ENCODE assay signal across 20 cellular contexts in genomic region chr9:84254972-84255371, GRCh38.
DNase-seq lines count a peak whose midpoint lies in the region; ATAC-seq and TF ChIP-seq lines count a peak whose summit lies in the region.
"Had no signal": no experiment of that assay in that cellular context is flagged by ENCODE, and none has a peak within 500 bp of the region (broad histone marks: within the 10 kb centered on the region; RNA-seq: fewer than 3 reads in every experiment).

No MANE protein-coding gene starts in this region.

- no peak overlapping the region for H4K91ac ChIP-seq in mesenchymal stem cell (ENCODE audit: low read length)

- no peak overlapping the region for H2AK5ac ChIP-seq in mesenchymal stem cell (ENCODE audit: low read length, severe bottlenecking)

- no peak overlapping the region for H2BK12ac ChIP-seq in mesenchymal stem cell (ENCODE audit: low read length in 2 of 2)

- intact Hi-C loops in mammary epithelial cell (cut with micrococcal nuclease) = no loop called here
- intact Hi-C loops in thyroid gland (cut with DNase I) = no loop called here

- CTCF ChIA-PET in mammary epithelial cell (lab: Charles Lee; ENCODE audit: low non-redundant PET) = no interaction called here

- H3K79me2 ChIP-seq in mammary epithelial cell (ENCODE audit: insufficient read depth, low read length) = no peaks in the 10 kb centered on the region

- no peak overlapping the region for H3K14ac ChIP-seq in mesenchymal stem cell (ENCODE audit: low read length in 2 of 2)

- TF ChIP-seq POLR2A in thyroid gland (IDR thresholded peaks at IDR 0.05) = peak in 1 of 2 donors; percentile 55

- H3K36me3 ChIP-seq in mammary epithelial cell (ENCODE audit: insufficient read depth, low read length) (no peaks in the 10 kb centered on the region), thyroid gland (no peaks in the 10 kb centered on the region), mesenchymal stem cell (ENCODE audit: control insufficient read depth in 1 of 2, insufficient read depth in 2 of 2, low read depth in 1 of 2, low read length in 2 of 2) (no peaks in the 10 kb centered on the region)
- H3K36me3 ChIP-seq: adrenal gland had no signal

- WGBS in mammary epithelial cell (ENCODE audit: low coverage, missing lambda C conversion rate) = 47% methylated on average over 6 of the region's 6 CpGs
- WGBS in thyroid gland, 2 donors = 29 to 36% methylated on average over 6 of the region's 6 CpGs
- 90% methylated on average over 6 of the region's 6 CpGs for WGBS in mesenchymal stem cell

- H3K27ac ChIP-seq in mammary epithelial cell (ENCODE audit: insufficient read depth, low read depth, low read length) (no peak overlapping the region), thyroid gland (peak overlapping the region; percentile 77 to 96 (median 92)), mesenchymal stem cell (ENCODE audit: low read length, poor library complexity, severe bottlenecking) (no peak overlapping the region)
- H3K27ac ChIP-seq: psoas muscle had no signal

- H3K23ac ChIP-seq in mesenchymal stem cell (ENCODE audit: low read length in 2 of 2) = no peak overlapping the region

- DNase-seq in NCI-H748 (lab: John Stamatoyannopoulos, UW; ENCODE audit: unreplicated experiment) = peak; percentile 63
- no peak for DNase-seq in NCI-H748 treated with DMSO at 0.1 percent for 48 hours (lab: John Stamatoyannopoulos, UW)
- no peak for DNase-seq in mammary epithelial cell
- DNase-seq in left kidney (ENCODE audit: low read depth, low spot score) = peak; percentile 51
- peak; percentile 96 for DNase-seq in thyroid gland
- no peak for DNase-seq in mesenchymal stem cell
- no peak for DNase-seq in NCI-H345 treated with DMSO at 0.1 percent for 48 hours (lab: John Stamatoyannopoulos, UW; ENCODE audit: unreplicated experiment)
- DNase-seq: activated CD4-positive, alpha-beta T cell treated with anti-CD3 and anti-CD28 coated beads for 1 hour; activated effector memory CD4-positive, alpha-beta T cell treated with Interleukin-2 at 50 U/mL for 16 hours; DMS 273 treated with DMSO at 0.1 percent for 48 hours; KBM-7; naive thymus-derived CD4-positive, alpha-beta T cell; NCI-H1092 treated with DMSO at 0.1 percent for 48 hours; psoas muscle; stimulated activated CD4-positive, alpha-beta T cell treated with anti-CD3 and anti-CD28 coated beads, Interleukin-12 subunit alpha, Interleukin-12 subunit beta, amount 100 ng/mL, for 4 hours; T-helper 9 cell had no signal

- no TSS peak for BruUV-seq in mammary epithelial cell (replicated peaks; lab: Mats Ljungman, UMichigan)

- TF ChIP-seq CTCF in mammary epithelial cell (conservative IDR thresholded peaks at IDR 0.05 in 1 of 2, IDR thresholded peaks at IDR 0.05 in 1 of 2; ENCODE audit: extremely low read depth in 1 of 2, insufficient read depth in 1 of 2, low read depth in 1 of 2, low read length in 2 of 2) (no peak), thyroid gland (IDR thresholded peaks at IDR 0.05) (no peak)

- no peak for ATAC-seq in HG02981 (IDR thresholded peaks at IDR 0.05; ENCODE audit: unreplicated experiment)
- ATAC-seq: left lobe of liver; naive thymus-derived CD4-positive, alpha-beta T cell; psoas muscle; stimulated activated effector memory CD8-positive, alpha-beta T cell treated with anti-CD3 and anti-CD28 coated beads, Interleukin-12 subunit alpha, Interleukin-12 subunit beta, amount 100 ng/mL, for 72 hours had no signal

- H3K9ac ChIP-seq in mammary epithelial cell (ENCODE audit: insufficient read depth, low read length) = no peak overlapping the region
- H3K9ac ChIP-seq in mesenchymal stem cell (ENCODE audit: low read length) = no peak overlapping the region

- H3K4me1 ChIP-seq in mammary epithelial cell (ENCODE audit: insufficient read depth, low read length) = no peaks in the 10 kb centered on the region
- peaks cover 22 to 31% of the 10 kb centered on the region in 2 donors for H3K4me1 ChIP-seq in thyroid gland
- H3K4me1 ChIP-seq in mesenchymal stem cell (ENCODE audit: control insufficient read depth, insufficient read depth, low read depth, low read length) = no peaks in the 10 kb centered on the region
- H3K4me1 ChIP-seq: adrenal gland, psoas muscle had no signal

- H2BK15ac ChIP-seq in mesenchymal stem cell (ENCODE audit: low read depth, poor library complexity, severe bottlenecking) = no peak overlapping the region

- dilution Hi-C loops in mammary epithelial cell (cut with HindIII; ENCODE audit: low sequenced_read_pairs) = loop anchor here (25.0 kb wide), 1 partner anchor 318 kb away; no protein-coding TSS in a partner anchor

- H2AFZ ChIP-seq in mammary epithelial cell (ENCODE audit: low read depth, low read length) (peak overlapping the region; percentile 6), mesenchymal stem cell (ENCODE audit: low read depth, low read length) (no peak overlapping the region)

- in situ Hi-C loops in mammary epithelial cell (cut with MboI; ENCODE audit: low sequenced_read_pairs in 2 of 2) = no loop called here

- H3K18ac ChIP-seq in mesenchymal stem cell (ENCODE audit: low read depth in 1 of 2, low read length in 2 of 2) = no peak overlapping the region

- H2BK5ac ChIP-seq in mesenchymal stem cell (ENCODE audit: low read depth, low read length, poor library complexity, severe bottlenecking) = no peak overlapping the region

- H3K4ac ChIP-seq in mesenchymal stem cell (ENCODE audit: low read depth in 1 of 2, low read length in 2 of 2) = no peak overlapping the region

- H3K79me1 ChIP-seq in mesenchymal stem cell (replicated peaks; ENCODE audit: low read length, poor library complexity, severe bottlenecking) = no peaks in the 10 kb centered on the region

- no peak overlapping the region for H3K4me3 ChIP-seq in mammary epithelial cell (replicated peaks in 1 of 3; ENCODE audit: insufficient read depth in 1 of 3, low read depth in 2 of 3, low read length in 3 of 3)
- no peak overlapping the region for H3K4me3 ChIP-seq in thyroid gland (replicated peaks in 1 of 3)
- no peak overlapping the region for H3K4me3 ChIP-seq in mesenchymal stem cell (ENCODE audit: insufficient read depth in 1 of 2, low read depth in 1 of 2, low read length in 2 of 2)
- H3K4me3 ChIP-seq: adrenal gland, psoas muscle had no signal

- no peaks in the 10 kb centered on the region for H4K20me1 ChIP-seq in mammary epithelial cell (ENCODE audit: insufficient read depth, low read length)

- no peak overlapping the region for H4K8ac ChIP-seq in mesenchymal stem cell (ENCODE audit: low read length)

- no peaks in the 10 kb centered on the region for H3K27me3 ChIP-seq in mammary epithelial cell (ENCODE audit: insufficient read depth, low read length)
- H3K27me3 ChIP-seq in thyroid gland = no peaks in the 10 kb centered on the region
- peaks cover 16 to 23% of the 10 kb centered on the region in 2 experiments for H3K27me3 ChIP-seq in mesenchymal stem cell (ENCODE audit: control insufficient read depth in 1 of 2, insufficient read depth in 1 of 2, low read length in 2 of 2)
- H3K27me3 ChIP-seq: adrenal gland had no signal

- no peak overlapping the region for H2BK120ac ChIP-seq in mesenchymal stem cell (ENCODE audit: low read depth, low read length)

- H3K4me2 ChIP-seq in mammary epithelial cell (ENCODE audit: insufficient read depth, low read depth, low read length) (peak overlapping the region; percentile 5), mesenchymal stem cell (ENCODE audit: low read length, poor library complexity, severe bottlenecking) (no peak overlapping the region)

- H3K9me3 ChIP-seq in mammary epithelial cell (replicated peaks; ENCODE audit: insufficient read depth, low read length) (no peaks in the 10 kb centered on the region), thyroid gland (no peaks in the 10 kb centered on the region), mesenchymal stem cell (ENCODE audit: control insufficient read depth, low read length) (no peaks in the 10 kb centered on the region)
- H3K9me3 ChIP-seq: adrenal gland, psoas muscle had no signal

Comparison
In these comparisons a context has a peak if more than half of its experiments do, and no peak if none do; other contexts are left out.
1. DNase-seq: peak in NCI-H748 (single experiment), left kidney (single experiment) and thyroid gland (2 of 2); none in NCI-H748 treated with DMSO at 0.1 percent for 48 hours (single experiment), mammary epithelial cell (single experiment), mesenchymal stem cell (single experiment) and NCI-H345 treated with DMSO at 0.1 percent for 48 hours (single experiment).
2. H3K27ac ChIP-seq: peak in thyroid gland (3 of 3); none in mammary epithelial cell (single experiment) and mesenchymal stem cell (single experiment).